ENCODE assay signal across 10 cellular contexts in the genomic region with DNA sequence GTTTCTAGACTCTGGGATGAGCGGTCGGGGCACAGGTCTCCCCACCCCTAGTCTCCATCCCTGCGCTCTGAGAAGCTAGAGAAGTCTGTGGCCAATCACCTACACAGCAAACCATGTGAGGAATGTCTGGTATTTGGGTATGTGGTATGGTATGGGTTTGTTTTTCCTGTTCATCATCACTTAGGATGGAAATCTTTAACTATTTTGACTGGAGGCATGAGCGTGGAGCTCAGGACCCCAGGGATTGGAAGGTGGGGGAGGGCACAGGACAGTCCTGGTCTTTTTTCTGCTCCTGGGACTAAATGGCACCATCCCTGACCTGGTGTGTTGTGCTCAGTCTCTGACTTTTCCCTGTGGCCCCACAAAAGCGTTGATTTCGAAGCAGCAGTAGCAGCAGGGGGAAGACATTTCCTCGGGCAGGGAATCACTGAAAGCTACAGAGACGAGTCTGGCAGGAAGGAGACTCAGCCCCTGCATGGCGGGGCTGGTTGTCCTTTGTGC.
DNase-seq lines count a peak whose midpoint lies in the region; ATAC-seq and TF ChIP-seq lines count a peak whose summit lies in the region.
"Had no signal": no experiment of that assay in that cellular context is flagged by ENCODE, and none has a peak within 500 bp of the region (broad histone marks: within the 10 kb centered on the region; RNA-seq: fewer than 3 reads in every experiment).

No MANE protein-coding gene starts in this region.

- ATAC-seq in HG02588 (IDR thresholded peaks at IDR 0.05; ENCODE audit: unreplicated experiment), result no peak

- no peaks in the 10 kb centered on the region for H3K9me3 ChIP-seq in mesodermal cell (ENCODE audit: control insufficient read depth, low read length)

- H3K27ac ChIP-seq in mesodermal cell (ENCODE audit: low read depth, low read length, severe bottlenecking), result peak overlapping the region; percentile 99

- WGBS in mesodermal cell (ENCODE audit: insufficient coverage in 2 of 2), 2 experiments, result 29 to 34% methylated on average over 6 of the region's 9 CpGs

- no peak overlapping the region for H3K4me3 ChIP-seq in mesodermal cell (ENCODE audit: extremely low read depth, insufficient read depth, low read length, poor library complexity, severe bottlenecking)

- peak; percentile 65 for DNase-seq in AG08395 (ENCODE audit: low spot score)
- peak; percentile 60 for DNase-seq in dedifferentiated amniotic fluid mesenchymal stem cell (ENCODE audit: extremely low spot score)
- no peak for DNase-seq in NCI-H446 treated with DMSO at 0.1 percent for 48 hours (lab: John Stamatoyannopoulos, UW)
- no peak for DNase-seq in activated CD4-positive, alpha-beta T cell treated with anti-CD3 and anti-CD28 coated beads, Interleukin-2, amount 50 U/mL, for 1 hour
- DNase-seq in pons (ENCODE audit: low spot score), result no peak
- DNase-seq: GOT3, NCI-H69 had no signal

- peaks cover 70% of the 10 kb centered on the region for H3K4me1 ChIP-seq in mesodermal cell (ENCODE audit: control insufficient read depth, insufficient read depth, low read length, poor library complexity, severe bottlenecking)

- TF ChIP-seq EP300 in Ishikawa (IDR thresholded peaks at IDR 0.05; ENCODE audit: borderline replicate concordance), result peak; percentile 76; the same call in 1 of the 2 replicates

- TF ChIP-seq RAD21 in Ishikawa (IDR thresholded peaks at IDR 0.05; ENCODE audit: low read depth), result no peak

- H3K36me3 ChIP-seq in mesodermal cell (ENCODE audit: control insufficient read depth, insufficient read depth, low read length), result no peaks in the 10 kb centered on the region

TF ChIP-seq in Ishikawa, 13 proteins besides CTCF, POLR2A, EP300 and RAD21:
- TF ChIP-seq FOXM1 (IDR thresholded peaks at IDR 0.05; ENCODE audit: borderline replicate concordance, low read depth) (peak; percentile 36; the same call in 1 of the 2 replicates), TEAD4 (IDR thresholded peaks at IDR 0.05) (peak; percentile 94), CREB1 (IDR thresholded peaks at IDR 0.05; ENCODE audit: low read depth) (no peak), NFIC (IDR thresholded peaks at IDR 0.05) (no peak), TCF12 (IDR thresholded peaks at IDR 0.05; ENCODE audit: low read depth) (0 out of 2 replicates have a peak, but pooled peaks have one; percentile 37), EGR1 (IDR thresholded peaks at IDR 0.05) (no peak), ZBTB7A (IDR thresholded peaks at IDR 0.05; ENCODE audit: low read depth) (no peak), YY1 (IDR thresholded peaks at IDR 0.05; ENCODE audit: low read depth) (peak; percentile 35; the same call in 1 of the 2 replicates), CEBPB (IDR thresholded peaks at IDR 0.05) (no peak), TAF1 (IDR thresholded peaks at IDR 0.05; ENCODE audit: low read depth) (no peak)
- TF ChIP-seq, protein P1, sequence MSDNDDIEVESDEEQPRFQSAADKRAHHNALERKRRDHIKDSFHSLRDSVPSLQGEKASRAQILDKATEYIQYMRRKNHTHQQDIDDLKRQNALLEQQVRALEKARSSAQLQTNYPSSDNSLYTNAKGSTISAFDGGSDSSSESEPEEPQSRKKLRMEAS (IDR thresholded peaks at IDR 0.05), result no peak; the same call in 1 of the 2 replicates
- TF ChIP-seq, protein P2, sequence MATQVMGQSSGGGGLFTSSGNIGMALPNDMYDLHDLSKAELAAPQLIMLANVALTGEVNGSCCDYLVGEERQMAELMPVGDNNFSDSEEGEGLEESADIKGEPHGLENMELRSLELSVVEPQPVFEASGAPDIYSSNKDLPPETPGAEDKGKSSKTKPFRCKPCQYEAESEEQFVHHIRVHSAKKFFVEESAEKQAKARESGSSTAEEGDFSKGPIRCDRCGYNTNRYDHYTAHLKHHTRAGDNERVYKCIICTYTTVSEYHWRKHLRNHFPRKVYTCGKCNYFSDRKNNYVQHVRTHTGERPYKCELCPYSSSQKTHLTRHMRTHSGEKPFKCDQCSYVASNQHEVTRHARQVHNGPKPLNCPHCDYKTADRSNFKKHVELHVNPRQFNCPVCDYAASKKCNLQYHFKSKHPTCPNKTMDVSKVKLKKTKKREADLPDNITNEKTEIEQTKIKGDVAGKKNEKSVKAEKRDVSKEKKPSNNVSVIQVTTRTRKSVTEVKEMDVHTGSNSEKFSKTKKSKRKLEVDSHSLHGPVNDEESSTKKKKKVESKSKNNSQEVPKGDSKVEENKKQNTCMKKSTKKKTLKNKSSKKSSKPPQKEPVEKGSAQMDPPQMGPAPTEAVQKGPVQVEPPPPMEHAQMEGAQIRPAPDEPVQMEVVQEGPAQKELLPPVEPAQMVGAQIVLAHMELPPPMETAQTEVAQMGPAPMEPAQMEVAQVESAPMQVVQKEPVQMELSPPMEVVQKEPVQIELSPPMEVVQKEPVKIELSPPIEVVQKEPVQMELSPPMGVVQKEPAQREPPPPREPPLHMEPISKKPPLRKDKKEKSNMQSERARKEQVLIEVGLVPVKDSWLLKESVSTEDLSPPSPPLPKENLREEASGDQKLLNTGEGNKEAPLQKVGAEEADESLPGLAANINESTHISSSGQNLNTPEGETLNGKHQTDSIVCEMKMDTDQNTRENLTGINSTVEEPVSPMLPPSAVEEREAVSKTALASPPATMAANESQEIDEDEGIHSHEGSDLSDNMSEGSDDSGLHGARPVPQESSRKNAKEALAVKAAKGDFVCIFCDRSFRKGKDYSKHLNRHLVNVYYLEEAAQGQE (IDR thresholded peaks at IDR 0.05; ENCODE audit: low read depth), result no peak
- TF ChIP-seq, protein P3, sequence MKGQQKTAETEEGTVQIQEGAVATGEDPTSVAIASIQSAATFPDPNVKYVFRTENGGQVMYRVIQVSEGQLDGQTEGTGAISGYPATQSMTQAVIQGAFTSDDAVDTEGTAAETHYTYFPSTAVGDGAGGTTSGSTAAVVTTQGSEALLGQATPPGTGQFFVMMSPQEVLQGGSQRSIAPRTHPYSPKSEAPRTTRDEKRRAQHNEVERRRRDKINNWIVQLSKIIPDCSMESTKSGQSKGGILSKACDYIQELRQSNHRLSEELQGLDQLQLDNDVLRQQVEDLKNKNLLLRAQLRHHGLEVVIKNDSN (IDR thresholded peaks at IDR 0.05), result no peak
TF ChIP-seq in Ishikawa: peak in this region for 4.

Comparison
In these comparisons a context has a peak if more than half of its experiments do, and no peak if none do; other contexts are left out.
1. DNase-seq: peak in AG08395 (single experiment) and dedifferentiated amniotic fluid mesenchymal stem cell (single experiment); none in NCI-H446 treated with DMSO at 0.1 percent for 48 hours (single experiment), activated CD4-positive, alpha-beta T cell treated with anti-CD3 and anti-CD28 coated beads, Interleukin-2, amount 50 U/mL, for 1 hour (single experiment) and pons (single experiment).